ENCODE assay signal across 26 cellular contexts in the genomic region with DNA sequence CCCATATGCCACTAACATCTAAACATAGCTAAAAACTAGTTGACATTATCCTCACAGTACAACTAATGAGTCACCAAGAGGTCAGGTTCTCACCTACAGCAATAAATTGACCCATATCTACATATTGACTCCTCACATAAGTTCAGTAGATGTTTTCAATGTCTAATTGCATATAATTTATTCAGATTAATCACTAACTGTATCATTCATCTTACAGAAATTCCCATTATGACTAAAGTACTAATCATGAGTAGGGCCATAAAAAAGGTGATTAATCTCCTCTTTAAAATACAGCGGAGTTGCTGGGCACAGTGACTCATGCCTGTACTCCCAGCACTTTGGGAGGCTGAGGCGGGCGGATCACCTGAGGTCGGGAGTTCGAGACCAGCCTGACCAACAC.
DNase-seq lines count a peak whose midpoint lies in the region; ATAC-seq, FAIRE-seq and TF ChIP-seq lines count a peak whose summit lies in the region.
"Had no signal": no experiment of that assay in that cellular context is flagged by ENCODE, and none has a peak within 500 bp of the region (broad histone marks: within the 10 kb centered on the region; RNA-seq: fewer than 3 reads in every experiment).

No MANE protein-coding gene starts in this region.

- H3K27ac ChIP-seq in epithelial cell of prostate (peak overlapping the region; percentile 46), small intestine (ENCODE audit: low read depth in 1 of 2, low read length in 1 of 2) (no peak overlapping the region), vagina (no peak overlapping the region)
- H3K27ac ChIP-seq: esophagus muscularis mucosa, spleen, thyroid gland had no signal

- no peaks in the 10 kb centered on the region for H3K9me3 ChIP-seq in small intestine (ENCODE audit: control insufficient read depth, low read depth)
- no peaks in the 10 kb centered on the region for H3K9me3 ChIP-seq in T-helper 17 cell (ENCODE audit: control insufficient read depth, low read length, poor library complexity, severe bottlenecking)
- no peaks in the 10 kb centered on the region for H3K9me3 ChIP-seq in vagina
- H3K9me3 ChIP-seq: esophagus muscularis mucosa, spleen, thyroid gland had no signal

- peak; percentile 33 for FAIRE-seq in small intestine (lab: Jason Lieb, UNC)

- H3K27me3 ChIP-seq in small intestine (ENCODE audit: control insufficient read depth in 2 of 2, insufficient read depth in 2 of 2, low read length in 2 of 2) (no peaks in the 10 kb centered on the region), vagina (no peaks in the 10 kb centered on the region)
- H3K27me3 ChIP-seq: esophagus muscularis mucosa, thyroid gland had no signal

- WGBS in small intestine, 3 donors: 13 to 62% (median 30%) methylated on average over 5 of the region's 5 CpGs

- ATAC-seq in T-helper 17 cell: no peak
- ATAC-seq in GM18520 (IDR thresholded peaks at IDR 0.05; ENCODE audit: unreplicated experiment): no peak
- ATAC-seq: activated T-cell treated with anti-CD3 and anti-CD28 coated beads, Interleukin-2, amount 50 U/mL, for 72 hours; CD8-positive, alpha-beta T cell; left colon; stimulated activated naive CD8-positive, alpha-beta T cell treated with anti-CD3 and anti-CD28 coated beads, Interleukin-15, Interleukin-2, amounts not matched to agents 100 U/mL and 50 U/mL, for 24 hours had no signal

- no peaks in the 10 kb centered on the region for H3K4me1 ChIP-seq in small intestine (ENCODE audit: control insufficient read depth in 2 of 2, insufficient read depth in 1 of 2, low read depth in 1 of 2, low read length in 1 of 2)
- H3K4me1 ChIP-seq in vagina: no peaks in the 10 kb centered on the region
- H3K4me1 ChIP-seq: esophagus muscularis mucosa, spleen, thyroid gland had no signal

- intact Hi-C loops in vagina (cut with DNase I): no loop called here

- peaks cover 2% of the 10 kb centered on the region for H3K36me3 Mint-ChIP-seq in T-helper 17 cell (ENCODE audit: low read depth)
- H3K36me3 Mint-ChIP-seq: activated naive CD4-positive, alpha-beta T cell treated with anti-CD3 and anti-CD28 coated beads, Interleukin-2, amount 10 ng/mL, durations not matched to agents 7 days and 5 days; CD8-positive, alpha-beta T cell; IgD-negative memory B cell had no signal

- no peak for TF ChIP-seq CTCF in vagina (IDR thresholded peaks at IDR 0.05)

- DNase-seq in HS-5 (ENCODE audit: low read depth) (peak; percentile 66), RPMI7951 (ENCODE audit: low read depth) (peak; percentile 43), epithelial cell of prostate (ENCODE audit: low read depth, low spot score) (peak; percentile 78), small intestine (peak; percentile 85), T-helper 17 cell (no peak), vagina (ENCODE audit: extremely low spot score in 2 of 2) (no peak)
- DNase-seq: activated naive CD4-positive, alpha-beta T cell treated with anti-CD3 and anti-CD28 coated beads, Interleukin-2, amount 10 ng/mL, durations not matched to agents 7 days and 5 days; activated T-cell treated with anti-CD3 and anti-CD28 coated beads, Interleukin-2, amount 50 U/mL, for 72 hours; anterior cingulate cortex; CD8-positive, alpha-beta T cell; cerebellar nuclear complex; DMS153; left colon; mesenchymal stem cell; NCI-H1694 treated with DMSO at 0.1 percent for 48 hours; NCI-H2171 treated with DMSO at 0.1 percent for 48 hours; NCI-H526 treated with DMSO at 0.1 percent for 48 hours; occipital lobe; Right ventricle myocardium superior; spleen; stimulated activated CD4-positive, alpha-beta T cell treated with anti-CD3 and anti-CD28 coated beads, Interleukin-4, amount 100 ng/mL, for 24 hours; stimulated activated naive CD8-positive, alpha-beta T cell treated with anti-CD3 and anti-CD28 coated beads, Interleukin-15, Interleukin-2, amounts not matched to agents 100 U/mL and 50 U/mL, for 24 hours; thyroid gland had no signal

- H3K36me3 ChIP-seq in small intestine (ENCODE audit: control insufficient read depth in 2 of 2, insufficient read depth in 2 of 2, low read length in 2 of 2) (no peaks in the 10 kb centered on the region), vagina (no peaks in the 10 kb centered on the region)
- H3K36me3 ChIP-seq: esophagus muscularis mucosa, spleen, thyroid gland had no signal

- no peak overlapping the region for H3K4me3 Mint-ChIP-seq in T-helper 17 cell
- H3K4me3 Mint-ChIP-seq: activated naive CD4-positive, alpha-beta T cell treated with anti-CD3 and anti-CD28 coated beads, Interleukin-2, amount 10 ng/mL, durations not matched to agents 7 days and 5 days; activated T-cell treated with anti-CD3 and anti-CD28 coated beads, Interleukin-2, amount 50 U/mL, for 72 hours; CD8-positive, alpha-beta T cell; IgD-negative memory B cell had no signal

- TF ChIP-seq POLR2A in vagina (IDR thresholded peaks at IDR 0.05): no peak

- H3K27me3 Mint-ChIP-seq in T-helper 17 cell: peaks cover 6% of the 10 kb centered on the region
- H3K27me3 Mint-ChIP-seq: activated naive CD4-positive, alpha-beta T cell treated with anti-CD3 and anti-CD28 coated beads, Interleukin-2, amount 10 ng/mL, durations not matched to agents 7 days and 5 days had no signal

- H3K4me3 ChIP-seq in small intestine (ENCODE audit: low read depth in 1 of 2, low read length in 2 of 2) (no peak overlapping the region), vagina (no peak overlapping the region)
- H3K4me3 ChIP-seq: esophagus muscularis mucosa, spleen, thyroid gland had no signal

- H3K27ac Mint-ChIP-seq in T-helper 17 cell: no peak overlapping the region
- H3K27ac Mint-ChIP-seq: activated naive CD4-positive, alpha-beta T cell treated with anti-CD3 and anti-CD28 coated beads, Interleukin-2, amount 10 ng/mL, durations not matched to agents 7 days and 5 days; activated T-cell treated with anti-CD3 and anti-CD28 coated beads, Interleukin-2, amount 50 U/mL, for 72 hours; CD8-positive, alpha-beta T cell; IgD-negative memory B cell had no signal

- H3K4me1 Mint-ChIP-seq in T-helper 17 cell: no peaks in the 10 kb centered on the region
- H3K4me1 Mint-ChIP-seq: activated naive CD4-positive, alpha-beta T cell treated with anti-CD3 and anti-CD28 coated beads, Interleukin-2, amount 10 ng/mL, durations not matched to agents 7 days and 5 days; IgD-negative memory B cell had no signal

Comparison
In these comparisons a context has a peak if more than half of its experiments do, and no peak if none do; other contexts are left out.
1. DNase-seq: peak in HS-5 (single experiment), RPMI7951 (single experiment), epithelial cell of prostate (single experiment) and small intestine (single experiment); none in T-helper 17 cell (0 of 3) and vagina (0 of 2).